In genomic region chr3:142168514-142168913, GRCh38 we compare ENCODE assay signal across 15 cellular contexts. TPM values are rescaled to one million over a fixed set of nuclear protein-coding genes. Genes with fewer than 3 reads are reported as not detected.
DNase-seq lines count a peak whose midpoint lies in the region; ATAC-seq, FAIRE-seq and TF ChIP-seq lines count a peak whose summit lies in the region.
"Had no signal": no experiment of that assay in that cellular context is flagged by ENCODE, and none has a peak within 500 bp of the region (broad histone marks: within the 10 kb centered on the region; RNA-seq: fewer than 3 reads in every experiment).

No MANE protein-coding gene starts in this region.

- no peak for TF ChIP-seq RAD21 in H1 (IDR thresholded peaks at IDR 0.05 in 1 of 2, conservative IDR thresholded peaks at IDR 0.05 in 1 of 2; ENCODE audit: low read depth in 2 of 2, low read length in 2 of 2)

- no peak overlapping the region for H3K18ac ChIP-seq in H1 (ENCODE audit: extremely low read depth, low read length)

- TF ChIP-seq POLR2A in H1 (IDR thresholded peaks at IDR 0.05; ENCODE audit: control extremely low read depth in 1 of 2, low read depth in 2 of 2, low read length in 2 of 2), result no peak
- TF ChIP-seq POLR2A in GM12892 (IDR thresholded peaks at IDR 0.05; ENCODE audit: low read depth, low read length), result no peak

- no peak overlapping the region for H2BK15ac ChIP-seq in H1 (ENCODE audit: low read length)

- H3K9me3 ChIP-seq in H1 (ENCODE audit: insufficient read depth in 2 of 2, low read depth in 1 of 2, low read length in 1 of 2) (no peaks in the 10 kb centered on the region), iPS-20b (ENCODE audit: insufficient read depth, low read depth, low read length) (no peaks in the 10 kb centered on the region)
- H3K9me3 ChIP-seq: BLaER1 treated with 17β-estradiol and CSF1 and Interleukin-3, amounts not matched to agents 10 nM and 100 nM had no signal

- no peak overlapping the region for H4K5ac ChIP-seq in H1 (ENCODE audit: insufficient read length, low read depth, low read length)

- DNase-seq in H7 (peak; percentile 69), H1 (ENCODE audit: low read depth in 1 of 2, low spot score in 2 of 2) (no peak), coronary artery (ENCODE audit: low spot score) (no peak), putamen (ENCODE audit: low spot score) (no peak), GM12892 (ENCODE audit: insufficient read length) (no peak)
- DNase-seq: ACHN; Calu3; CD4-positive, alpha-beta T cell; DMS 273 treated with DMSO at 0.1 percent for 48 hours; GOT3; KG1 had no signal

- no peaks in the 10 kb centered on the region for H3K79me2 ChIP-seq in H1 (ENCODE audit: control insufficient read depth in 1 of 2, insufficient read depth in 2 of 2, low read length in 2 of 2)

- no peak overlapping the region for H3K4ac ChIP-seq in H1 (replicated peaks; ENCODE audit: insufficient read length, low read depth, low read length)

- no peak overlapping the region for H4K91ac ChIP-seq in H1 (replicated peaks; ENCODE audit: insufficient read length, low read length)

- H2BK12ac ChIP-seq in H1 (ENCODE audit: low read depth, low read length), result no peak overlapping the region

- no peak overlapping the region for H3K9ac ChIP-seq in H1 (replicated peaks in 1 of 4; ENCODE audit: extremely low read depth in 1 of 4, low read depth in 3 of 4, low read length in 3 of 4)
- no peak overlapping the region for H3K9ac ChIP-seq in iPS-20b (ENCODE audit: low read depth, low read length)
- H3K9ac ChIP-seq: BLaER1 treated with 17β-estradiol and CSF1 and Interleukin-3, amounts not matched to agents 10 nM and 100 nM had no signal

- H3K27ac ChIP-seq in H1 (ENCODE audit: low read depth, low read length) (no peak overlapping the region), iPS-20b (ENCODE audit: low read length) (no peak overlapping the region), coronary artery (no peak overlapping the region)
- H3K27ac ChIP-seq: BLaER1 treated with 17β-estradiol and CSF1 and Interleukin-3, amounts not matched to agents 10 nM and 100 nM had no signal

- H3K4me3 ChIP-seq in H7 (ENCODE audit: insufficient read depth, low read depth, low read length) (no peak overlapping the region), H1 (ENCODE audit: extremely low read depth in 1 of 4, insufficient read depth in 2 of 4, low read depth in 3 of 4, low read length in 4 of 4) (peak overlapping the region in 1 of 4 experiments; percentile 37; a peak in 1 of 8 replicates), iPS-20b (ENCODE audit: low read length) (peak overlapping the region; percentile 57), coronary artery (no peak overlapping the region)
- H3K4me3 ChIP-seq: BLaER1 treated with 17β-estradiol and CSF1 and Interleukin-3, amounts not matched to agents 10 nM and 100 nM had no signal

- H3K56ac ChIP-seq in H1 (replicated peaks; ENCODE audit: insufficient read length, low read depth, low read length), result no peak overlapping the region

- H2BK120ac ChIP-seq in H1 (replicated peaks; ENCODE audit: low read depth, low read length), result no peak overlapping the region

- no peaks in the 10 kb centered on the region for H3K27me3 ChIP-seq in H7 (ENCODE audit: control insufficient read depth, insufficient read depth, low read length)
- no peaks in the 10 kb centered on the region for H3K27me3 ChIP-seq in H1 (replicated peaks in 1 of 4; ENCODE audit: control insufficient read depth in 3 of 4, extremely low read depth in 1 of 4, insufficient read depth in 3 of 4, low read length in 3 of 4)
- H3K27me3 ChIP-seq in iPS-20b (ENCODE audit: insufficient read depth, low read length), result no peaks in the 10 kb centered on the region
- H3K27me3 ChIP-seq: BLaER1 treated with 17β-estradiol and CSF1 and Interleukin-3, amounts not matched to agents 10 nM and 100 nM had no signal

- no peak overlapping the region for H2AFZ ChIP-seq in H1 (ENCODE audit: low read length)

- H3K23me2 ChIP-seq in H1 (ENCODE audit: low read depth, low read length), result no peaks in the 10 kb centered on the region

- H3K23ac ChIP-seq in H1 (ENCODE audit: insufficient read length), result no peak overlapping the region

- H2BK20ac ChIP-seq in H1 (ENCODE audit: low read length), result peak overlapping the region; percentile 27; the same call in 1 of the 2 replicates

- peak overlapping the region; percentile 6 for H3K14ac ChIP-seq in H1 (ENCODE audit: insufficient read length)

- H4K20me1 ChIP-seq in H1 (replicated peaks in 1 of 2; ENCODE audit: control insufficient read depth in 1 of 2, insufficient read depth in 2 of 2, low read length in 2 of 2), result peaks cover 0 to 3% of the 10 kb centered on the region in 2 experiments
- H4K20me1 ChIP-seq: BLaER1 treated with 17β-estradiol and CSF1 and Interleukin-3, amounts not matched to agents 10 nM and 100 nM had no signal

- peak overlapping the region in 1 of 2 experiments; percentile 69; a peak in 3 of 4 replicates for H3K4me2 ChIP-seq in H1 (ENCODE audit: insufficient read depth in 1 of 2, low read depth in 2 of 2, low read length in 2 of 2)
- H3K4me2 ChIP-seq: BLaER1 treated with 17β-estradiol and CSF1 and Interleukin-3, amounts not matched to agents 10 nM and 100 nM had no signal

- TF ChIP-seq EP300 in H1 (IDR thresholded peaks at IDR 0.05; ENCODE audit: borderline replicate concordance in 1 of 2, low read depth in 2 of 2, low read length in 2 of 2), result no peak

- ATAC-seq in HG03342 (IDR thresholded peaks at IDR 0.05; ENCODE audit: unreplicated experiment), result no peak
- ATAC-seq: HCT116 had no signal

- H2AK5ac ChIP-seq in H1 (ENCODE audit: low read depth, low read length), result no peak overlapping the region

- TF ChIP-seq CTCF in H1 (IDR thresholded peaks at IDR 0.05; ENCODE audit: control extremely low read depth in 1 of 3, insufficient read depth in 1 of 3, low read depth in 1 of 3, low read length in 3 of 3) (no peak), coronary artery (IDR thresholded peaks at IDR 0.05) (no peak)

- H3K79me1 ChIP-seq in H1 (ENCODE audit: low read depth, low read length), result no peaks in the 10 kb centered on the region

- no peak for FAIRE-seq in H1 (lab: Jason Lieb, UNC)
- FAIRE-seq in GM12892 (lab: Jason Lieb, UNC), result no peak

- H4K8ac ChIP-seq in H1 (ENCODE audit: extremely low read depth, insufficient read depth, low read length), result no peak overlapping the region

- POLR2A ChIA-PET in H1 (lab: Charles Lee; ENCODE audit: partially characterized antibody), result no interaction called here

- H3K4me1 ChIP-seq in H1 (replicated peaks in 1 of 4; ENCODE audit: control insufficient read depth in 3 of 4, insufficient read depth in 4 of 4, low read length in 3 of 4), result peaks cover 4 to 12% (median 11%) of the 10 kb centered on the region in 4 experiments; a peak in 6 of 7 replicates
- peaks cover 17% of the 10 kb centered on the region for H3K4me1 ChIP-seq in iPS-20b (ENCODE audit: insufficient read depth, low read length)

- 20% methylated on average over 3 of the region's 3 CpGs; no CpG with 5 or more reads in 1 of the 2 experiments for WGBS in H1 (ENCODE audit: extremely low coverage in 1 of 2, insufficient coverage in 1 of 2, insufficient read length in 1 of 2, insufficient replicate concordance in 2 of 2, low coverage in 1 of 2, low lambda C conversion rate in 2 of 2, missing lambda C conversion rate in 1 of 2), 2 experiments

- H3K36me3 ChIP-seq in H7 (replicated peaks; ENCODE audit: control insufficient read depth, insufficient read depth, low read length) (peaks cover 2% of the 10 kb centered on the region; the same call in 1 of the 2 replicates), H1 (ENCODE audit: control insufficient read depth in 2 of 4, insufficient read depth in 4 of 4, low read length in 3 of 4) (peaks cover 0 to 7% (median 0%) of the 10 kb centered on the region in 4 experiments; a peak in 3 of 8 replicates), iPS-20b (ENCODE audit: insufficient read depth, low read depth, low read length) (peaks cover 6% of the 10 kb centered on the region; the same call in 1 of the 2 replicates)

- CTCF ChIA-PET in H1 (lab: Charles Lee; ENCODE audit: partially characterized antibody), result no interaction called here

- no peak overlapping the region for H2BK5ac ChIP-seq in H1 (ENCODE audit: low read depth, low read length)

TF ChIP-seq in H1, 55 proteins besides CTCF, POLR2A, EP300 and RAD21 (continues in another document):
- TF ChIP-seq, protein P1, sequence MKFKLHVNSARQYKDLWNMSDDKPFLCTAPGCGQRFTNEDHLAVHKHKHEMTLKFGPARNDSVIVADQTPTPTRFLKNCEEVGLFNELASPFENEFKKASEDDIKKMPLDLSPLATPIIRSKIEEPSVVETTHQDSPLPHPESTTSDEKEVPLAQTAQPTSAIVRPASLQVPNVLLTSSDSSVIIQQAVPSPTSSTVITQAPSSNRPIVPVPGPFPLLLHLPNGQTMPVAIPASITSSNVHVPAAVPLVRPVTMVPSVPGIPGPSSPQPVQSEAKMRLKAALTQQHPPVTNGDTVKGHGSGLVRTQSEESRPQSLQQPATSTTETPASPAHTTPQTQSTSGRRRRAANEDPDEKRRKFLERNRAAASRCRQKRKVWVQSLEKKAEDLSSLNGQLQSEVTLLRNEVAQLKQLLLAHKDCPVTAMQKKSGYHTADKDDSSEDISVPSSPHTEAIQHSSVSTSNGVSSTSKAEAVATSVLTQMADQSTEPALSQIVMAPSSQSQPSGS (IDR thresholded peaks at IDR 0.05; ENCODE audit: low read length), result no peak
- TF ChIP-seq TBP (IDR thresholded peaks at IDR 0.05; ENCODE audit: low read depth, low read length), result no peak

RNA-seq across cellular contexts. Expression of gene TFDP2, which starts 19.2 kb away (rescaled TPM):
- 66.2 and 77.3 TPM in 2 replicates for total RNA-seq in H7 (2014; rRNA removed; shearing (Covaris generic))
- total RNA-seq in H1 (2021; fragmentation: NEBNext Ultra II Directional; extraction: Animal tissue kit (Norgen Biotek cat#: 25700)), result 98.6 and 119 TPM in 2 replicates
- 36.7 and 41.1 TPM in 2 replicates for polyA plus RNA-seq in H1 (2011; rRNA removed)
- 72.5 TPM for polyA plus RNA-seq in H1 (2011; cell fraction: cytosol; rRNA removed)
- 24.2 TPM for polyA plus RNA-seq in H1 (2011; cell fraction: nucleus; rRNA removed)
- polyA plus RNA-seq in H1 (2012, experiment 1 of 2), result 46.9 to 94.4 TPM (median 53.9 TPM) in 4 replicates
- polyA plus RNA-seq in H1 (2012, experiment 2 of 2), result 26.6 TPM
- polyA plus RNA-seq in H1 (2013, experiment 1 of 2), result 229 TPM
- polyA plus RNA-seq in H1 (2013, experiment 2 of 2), result 222 TPM
- 50.2 and 61.8 TPM in 2 replicates for polyA minus RNA-seq in H1 (2011; rRNA and poly(A)+ RNA removed)
- 23.0 TPM for polyA minus RNA-seq in H1 (2011; cell fraction: cytosol; rRNA and poly(A)+ RNA removed)
- polyA minus RNA-seq in H1 (2011; cell fraction: nucleus; rRNA and poly(A)+ RNA removed), result 56.3 TPM
- polyA plus RNA-seq in GM12892 (2012; ENCODE audit: missing spikeins), result 46.5 TPM

RNA-seq across cellular contexts. Expression of gene GK5, which starts 56.9 kb away (rescaled TPM):
- 6.6 and 7.2 TPM in 2 replicates for total RNA-seq in H7 (2014; rRNA removed; shearing (Covaris generic))
- total RNA-seq in H1 (2021; fragmentation: NEBNext Ultra II Directional; extraction: Animal tissue kit (Norgen Biotek cat#: 25700)), result 12.2 and 12.4 TPM in 2 replicates
- 2.3 and 2.5 TPM in 2 replicates for polyA plus RNA-seq in H1 (2011; rRNA removed)
- polyA plus RNA-seq in H1 (2011; cell fraction: cytosol; rRNA removed), result 4.2 TPM
- polyA plus RNA-seq in H1 (2011; cell fraction: nucleus; rRNA removed), result 4.5 TPM
- 3.7 to 7.0 TPM (median 4.9 TPM) in 4 replicates for polyA plus RNA-seq in H1 (2012, experiment 1 of 2)
- 1.5 TPM for polyA plus RNA-seq in H1 (2012, experiment 2 of 2)
- 5.8 TPM for polyA plus RNA-seq in H1 (2013, experiment 1 of 2)
- 4.9 TPM for polyA plus RNA-seq in H1 (2013, experiment 2 of 2)
- polyA minus RNA-seq in H1 (2011; rRNA and poly(A)+ RNA removed), result 4.2 and 4.9 TPM in 2 replicates
- polyA minus RNA-seq in H1 (2011; cell fraction: cytosol; rRNA and poly(A)+ RNA removed), result 6.0 TPM
- 9.5 TPM for polyA minus RNA-seq in H1 (2011; cell fraction: nucleus; rRNA and poly(A)+ RNA removed)
- 9.6 TPM for polyA plus RNA-seq in GM12892 (2012; ENCODE audit: missing spikeins)
